Comparison of ENCODE assay signal across 17 cellular contexts in the genomic region with DNA sequence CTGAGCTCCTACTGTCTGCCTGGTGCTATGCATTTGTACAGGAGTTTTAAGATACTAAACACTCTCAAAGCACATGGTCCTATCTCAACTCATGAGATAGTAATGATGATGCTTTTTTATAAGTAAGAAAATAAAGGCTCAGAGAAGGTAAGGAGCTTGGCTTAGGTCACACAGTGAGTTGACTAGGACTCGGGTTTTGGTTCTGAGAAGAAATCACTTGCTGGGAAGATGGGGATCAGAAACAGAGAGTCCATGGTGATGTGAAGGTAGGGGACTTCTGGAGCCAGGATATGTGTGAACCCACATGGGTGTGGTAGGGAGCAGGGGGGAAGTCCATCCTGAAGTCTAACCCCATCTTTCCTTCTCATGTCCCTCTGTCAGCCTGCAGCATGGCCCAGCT. TPM values are rescaled to one million over a fixed set of nuclear protein-coding genes. Genes with fewer than 3 reads are reported as not detected.
A peak's percentile ranks its signal among the peaks of the same experiment; 100 is the strongest.
DNase-seq lines count a peak whose midpoint lies in the region; TF ChIP-seq lines count a peak whose summit lies in the region.
"Had no signal": no experiment of that assay in that cellular context is flagged by ENCODE, and none has a peak within 500 bp of the region (broad histone marks: within the 10 kb centered on the region; RNA-seq: fewer than 3 reads in every experiment).

No MANE protein-coding gene starts in this region.

- in situ Hi-C loops in HAP-1 (cut with MboI; ENCODE audit: low sequenced_read_pairs) = no loop called here

- peaks cover 69% of the 10 kb centered on the region for H3K36me3 Mint-ChIP-seq in Calu3 (ENCODE audit: insufficient read depth, unreplicated experiment)
- H3K36me3 Mint-ChIP-seq in glutamatergic neuron (ENCODE audit: unreplicated experiment) = peaks cover 5% of the 10 kb centered on the region
- H3K36me3 Mint-ChIP-seq: CD4-positive, alpha-beta memory T cell; IgD-negative memory B cell had no signal

- CTCF ChIA-PET in Calu3 (lab: Charles Lee) = interaction anchor here (0.6 kb wide), 1 partner anchor 23 kb away, joined by 3 read pairs; no protein-coding TSS in a partner anchor

- H3K27ac Mint-ChIP-seq in Calu3 (ENCODE audit: unreplicated experiment) (peak overlapping the region; percentile 11), glutamatergic neuron (ENCODE audit: unreplicated experiment) (peak overlapping the region; percentile 71)
- H3K27ac Mint-ChIP-seq: CD4-positive, alpha-beta memory T cell; GM23338; HFFc6; IgD-negative memory B cell had no signal

- no TSS peak for BruUV-seq in Calu3 (replicated peaks; lab: Mats Ljungman, UMichigan)

- H3K27me3 ChIP-seq in WERI-Rb-1 (ENCODE audit: insufficient read depth, low read depth, severe bottlenecking) (peaks cover 5% of the 10 kb centered on the region), HAP-1 (ENCODE audit: low read depth) (peaks cover 7% of the 10 kb centered on the region)
- H3K27me3 ChIP-seq: BE2C had no signal

- no peaks in the 10 kb centered on the region for H3K27me3 Mint-ChIP-seq in Calu3 (ENCODE audit: unreplicated experiment)
- H3K27me3 Mint-ChIP-seq in glutamatergic neuron (ENCODE audit: unreplicated experiment) = peaks cover 23% of the 10 kb centered on the region

- intact Hi-C loops in Calu3 (cut with micrococcal nuclease; ENCODE audit: unreplicated experiment) = no loop called here

- TF ChIP-seq CTCF in Calu3 (IDR thresholded peaks at IDR 0.05; ENCODE audit: unreplicated experiment) (no peak), WERI-Rb-1 (IDR thresholded peaks at IDR 0.05; ENCODE audit: low read depth, low read length) (no peak), glutamatergic neuron (IDR thresholded peaks at IDR 0.05; ENCODE audit: partially characterized antibody, unreplicated experiment) (no peak)

- no peaks in the 10 kb centered on the region for H3K9me3 ChIP-seq in WERI-Rb-1 (ENCODE audit: severe bottlenecking)
- H3K9me3 ChIP-seq in HAP-1 = no peaks in the 10 kb centered on the region
- H3K9me3 ChIP-seq: BE2C had no signal

- H3K4me3 Mint-ChIP-seq in Calu3 (ENCODE audit: low read depth, unreplicated experiment) (no peak overlapping the region), glutamatergic neuron (ENCODE audit: unreplicated experiment) (peak overlapping the region; percentile 46)
- H3K4me3 Mint-ChIP-seq: GM23338, H9, HFFc6, IgD-negative memory B cell had no signal

- no peaks in the 10 kb centered on the region; the same call in 1 of the 2 replicates for H3K4me1 ChIP-seq in HAP-1

- no peaks in the 10 kb centered on the region for H3K36me3 ChIP-seq in WERI-Rb-1
- H3K36me3 ChIP-seq in HAP-1 (replicated peaks) = no peaks in the 10 kb centered on the region
- H3K36me3 ChIP-seq: BE2C had no signal

- H3K9me3 Mint-ChIP-seq in Calu3 (ENCODE audit: low read depth, unreplicated experiment) = no peaks in the 10 kb centered on the region
- H3K9me3 Mint-ChIP-seq in glutamatergic neuron (ENCODE audit: unreplicated experiment) = peaks cover 7% of the 10 kb centered on the region
- H3K9me3 Mint-ChIP-seq: GM23338, H9, HFFc6, IgD-negative memory B cell had no signal

- no peak for DNase-seq in Calu3
- no peak for DNase-seq in WERI-Rb-1
- no peak for DNase-seq in glutamatergic neuron
- no peak for DNase-seq in HAP-1 (ENCODE audit: low spot score in 2 of 2)
- no peak for DNase-seq in stimulated activated CD4-positive, alpha-beta T cell treated with anti-CD3 and anti-CD28 coated beads, Interleukin-2, amount 100 ng/mL, for 48 hours
- DNase-seq in GF-D8 (lab: John Stamatoyannopoulos, UW) = no peak
- DNase-seq: BE2C; CD4-positive, alpha-beta memory T cell; DMS153; DMS79 treated with DMSO at 0.1 percent for 48 hours; EL; H9; HFFc6 had no signal

- peak overlapping the region; percentile 42 for H3K27ac ChIP-seq in WERI-Rb-1
- H3K27ac ChIP-seq: C4-2B, KMS-11 had no signal

- H3K4me3 ChIP-seq in WERI-Rb-1 (ENCODE audit: low read depth, low read length) = no peak overlapping the region
- no peak overlapping the region for H3K4me3 ChIP-seq in HAP-1

- H3K4me1 Mint-ChIP-seq in Calu3 (ENCODE audit: low read depth, unreplicated experiment) = no peaks in the 10 kb centered on the region
- peaks cover 30% of the 10 kb centered on the region for H3K4me1 Mint-ChIP-seq in glutamatergic neuron (ENCODE audit: low read depth, unreplicated experiment)

RNA-seq across cellular contexts. Expression of a gene that starts 3.7 kb away (rescaled TPM):
- total RNA-seq in Calu3 (2022) (not detected in 2 replicates), glutamatergic neuron (ENCODE audit: unreplicated experiment) (10.3 TPM)
- total RNA-seq: CD4-positive, alpha-beta memory T cell; HFFc6 had no signal

RNA-seq across cellular contexts. Expression of a gene that starts 26.5 kb away (rescaled TPM):
- total RNA-seq in Calu3 (2022) (0.27 TPM in 1 of 2 replicates, not detected in the other), glutamatergic neuron (ENCODE audit: unreplicated experiment) (0.71 TPM)
- total RNA-seq: CD4-positive, alpha-beta memory T cell; GM23338; HFFc6 had no signal

RNA-seq across cellular contexts. Expression of a gene that starts 31.5 kb away (rescaled TPM):
- total RNA-seq in Calu3 (2022) (6.1 and 7.4 TPM in 2 replicates), glutamatergic neuron (ENCODE audit: unreplicated experiment) (375 TPM)
- total RNA-seq: CD4-positive, alpha-beta memory T cell had no signal

RNA-seq across cellular contexts. Expression of a gene that starts 44.4 kb away (rescaled TPM):
- total RNA-seq in Calu3 (2022) (52.4 and 57.0 TPM in 2 replicates), glutamatergic neuron (ENCODE audit: unreplicated experiment) (13.2 TPM)

RNA-seq across cellular contexts. Expression of a gene that starts 54.1 kb away (rescaled TPM):
- 129 and 143 TPM in 2 replicates for total RNA-seq in Calu3 (2022)
- total RNA-seq in glutamatergic neuron (ENCODE audit: unreplicated experiment) = 44.5 TPM

Comparison
In these comparisons a context has a peak if more than half of its experiments do, and no peak if none do; other contexts are left out.
1. RNA of a gene that starts 3.7 kb away (total RNA-seq): 10.3 TPM in glutamatergic neuron (single experiment); not detected in Calu3; every median in the first group is over 10 times any median in the second.
2. RNA of a gene that starts 31.5 kb away (total RNA-seq): 375 TPM in glutamatergic neuron (single experiment); 6.1 to 7.4 TPM in Calu3; every median in the first group is over 10 times any median in the second.